9 cellular contexts compared by ENCODE assay signal in genomic region chr15:57640935-57641682, GRCh38. TPM values are rescaled to one million over a fixed set of nuclear protein-coding genes. Genes with fewer than 3 reads are reported as not detected.
DNase-seq lines count a peak whose midpoint lies in the region; ATAC-seq and TF ChIP-seq lines count a peak whose summit lies in the region.
"Had no signal": no experiment of that assay in that cellular context is flagged by ENCODE, and none has a peak within 500 bp of the region (broad histone marks: within the 10 kb centered on the region; RNA-seq: fewer than 3 reads in every experiment).

No MANE protein-coding gene starts in this region.

- WGBS in psoas muscle, 3 donors = 57 to 67% (median 63%) methylated on average over 8 of the region's 8 CpGs

- H3K9me3 ChIP-seq in psoas muscle = no peaks in the 10 kb centered on the region
- H3K9me3 ChIP-seq: SJSA1 had no signal

- H3K27me3 ChIP-seq in psoas muscle (ENCODE audit: insufficient read depth in 3 of 3, low read length in 2 of 3) = no peaks in the 10 kb centered on the region

- H3K4me3 ChIP-seq in psoas muscle = no peak overlapping the region
- H3K4me3 ChIP-seq: SJSA1 had no signal

- intact Hi-C loops in psoas muscle (cut with DNase I) = loop anchor here in 1 of 2 donors (5.0 kb wide), 1 partner anchor 221 kb away; no protein-coding TSS in a partner anchor

- peaks cover under 1% of the 10 kb centered on the region for H3K4me1 ChIP-seq in psoas muscle
- H3K4me1 ChIP-seq: SJSA1 had no signal

- H3K27ac ChIP-seq in C4-2B (no peak overlapping the region), psoas muscle (no peak overlapping the region)
- H3K27ac ChIP-seq: SJSA1 had no signal

- DNase-seq in RPMI7951 (ENCODE audit: low read depth) = peak; percentile 45
- peak; percentile 53 for DNase-seq in fibroblast of peridontal ligament (ENCODE audit: extremely low read depth)
- no peak for DNase-seq in psoas muscle
- DNase-seq in retina = no peak

- peaks cover 0 to 3% of the 10 kb centered on the region in 2 donors for H3K36me3 ChIP-seq in psoas muscle (ENCODE audit: insufficient read depth in 1 of 2, low read depth in 1 of 2)
- H3K36me3 ChIP-seq: SJSA1 had no signal

- TF ChIP-seq CTCF in C4-2B (conservative IDR thresholded peaks at IDR 0.05) (peak; percentile 83), GM12874 (IDR thresholded peaks at IDR 0.05; ENCODE audit: insufficient read depth, low read depth, low read length) (peak; percentile 57), psoas muscle (IDR thresholded peaks at IDR 0.05) (peak; percentile 38)

- peak in 3 of 4 donors; percentile 65 to 82 (median 74) for ATAC-seq in psoas muscle
- no peak for ATAC-seq in GM21367 (IDR thresholded peaks at IDR 0.05; ENCODE audit: unreplicated experiment)
- no peak for ATAC-seq in GM21423 (IDR thresholded peaks at IDR 0.05; ENCODE audit: unreplicated experiment)

RNA-seq across cellular contexts. Expression of gene MYZAP, which starts 49.4 kb away (rescaled TPM):
- total RNA-seq in RPMI7951 (2014; rRNA removed; shearing (Covaris generic)) = 0.24 and 0.29 TPM in 2 replicates
- total RNA-seq in psoas muscle = 10 to 100 TPM in 1 of 4 donors, 1 to 10 TPM in 3; 2.6 to 24.8 (median 4.6) TPM
- 1 to 10 TPM; 2.0 to 4.2 (median 3.4) TPM for polyA plus RNA-seq in psoas muscle
- total RNA-seq: SJSA1 had no signal

Comparison
In these comparisons a context has a peak if more than half of its experiments do, and no peak if none do; other contexts are left out.
1. DNase-seq: peak in RPMI7951 (single experiment) and fibroblast of peridontal ligament (single experiment); none in psoas muscle (0 of 2) and retina (single experiment).
2. ATAC-seq: peak in psoas muscle (3 of 4); none in GM21367 (single experiment) and GM21423 (single experiment).
3. Peak in every context shown above with its lines, with median percentiles within 50 percentile points of each other: CTCF ChIP-seq.